21 cellular contexts compared by ENCODE assay signal in the genomic region with DNA sequence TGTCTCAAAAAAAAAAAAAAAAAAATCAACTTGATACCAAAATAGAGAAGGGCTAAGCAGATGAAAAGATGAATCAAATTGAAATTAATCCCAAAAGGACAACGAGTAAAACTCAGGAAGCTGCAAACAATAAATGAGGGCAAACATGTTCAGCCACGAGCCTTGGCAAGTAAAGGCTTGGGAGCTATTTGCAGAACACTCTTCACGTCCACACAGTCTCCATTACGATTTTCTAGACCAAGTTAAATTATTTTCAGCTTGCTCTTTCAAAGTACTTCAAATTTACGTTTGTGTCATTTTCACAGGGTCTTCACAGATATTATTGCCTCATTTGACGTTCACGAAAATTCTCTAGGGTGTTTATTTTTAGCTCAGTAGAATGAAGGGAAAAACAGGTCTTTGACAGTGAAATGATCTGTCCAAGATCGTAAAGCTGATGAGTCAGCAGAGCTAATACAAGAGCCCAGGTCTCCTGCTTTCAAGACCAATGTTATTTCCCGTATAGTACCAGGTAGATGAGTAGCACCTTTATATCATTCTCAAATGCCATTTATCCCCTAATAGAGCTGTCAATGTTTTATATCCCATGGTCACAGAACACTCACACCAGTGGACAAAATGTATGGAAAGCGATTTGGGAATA. TPM values are rescaled to one million over a fixed set of nuclear protein-coding genes. Genes with fewer than 3 reads are reported as not detected.
DNase-seq lines count a peak whose midpoint lies in the region; ATAC-seq, FAIRE-seq and TF ChIP-seq lines count a peak whose summit lies in the region.
"Had no signal": no experiment of that assay in that cellular context is flagged by ENCODE, and none has a peak within 500 bp of the region (broad histone marks: within the 10 kb centered on the region; RNA-seq: fewer than 3 reads in every experiment).

No MANE protein-coding gene starts in this region.

- no peak for TF ChIP-seq POLR2A in breast epithelium (IDR thresholded peaks at IDR 0.05)

- no peaks in the 10 kb centered on the region for H3K9me3 ChIP-seq in mammary epithelial cell (replicated peaks; ENCODE audit: insufficient read depth, low read length)
- no peaks in the 10 kb centered on the region for H3K9me3 ChIP-seq in breast epithelium
- no peaks in the 10 kb centered on the region for H3K9me3 ChIP-seq in T-helper 17 cell (ENCODE audit: control insufficient read depth, low read length, poor library complexity, severe bottlenecking)
- H3K9me3 ChIP-seq in left lung, result no peaks in the 10 kb centered on the region
- H3K9me3 ChIP-seq: upper lobe of left lung had no signal

- ATAC-seq in T-helper 17 cell (no peak), left lung (peak; percentile 81), T-cell (replicated peaks in 1 of 4) (no peak), HG03095 (IDR thresholded peaks at IDR 0.05; ENCODE audit: unreplicated experiment) (no peak)
- ATAC-seq: activated CD4-positive, alpha-beta T cell treated with anti-CD3 and anti-CD28 coated beads for 36 hours; effector memory CD8-positive, alpha-beta T cell; stimulated activated naive CD8-positive, alpha-beta T cell treated with anti-CD3 and anti-CD28 coated beads, Interleukin-15, Interleukin-2, amounts not matched to agents 100 U/mL and 50 U/mL, for 24 hours had no signal

- no peaks in the 10 kb centered on the region for H4K20me1 ChIP-seq in mammary epithelial cell (ENCODE audit: insufficient read depth, low read length)

- 58% methylated on average over 10 of the region's 10 CpGs for WGBS in mammary epithelial cell (ENCODE audit: low coverage, missing lambda C conversion rate)

- H3K4me2 ChIP-seq in mammary epithelial cell (ENCODE audit: insufficient read depth, low read depth, low read length), result no peak overlapping the region

- POLR2A ChIA-PET in T-cell (lab: Charles Lee), result interaction anchor here in 1 of 2 donors (0.6 to 0.7 kb wide), 5 partner anchors 72 to 235 kb away, joined by 4 to 10 read pairs (median 8); no protein-coding TSS in a partner anchor

- TF ChIP-seq CTCF in mammary epithelial cell (conservative IDR thresholded peaks at IDR 0.05 in 1 of 2, IDR thresholded peaks at IDR 0.05 in 1 of 2; ENCODE audit: extremely low read depth in 1 of 2, insufficient read depth in 1 of 2, low read depth in 1 of 2, low read length in 2 of 2) (no peak), breast epithelium (IDR thresholded peaks at IDR 0.05) (no peak), left lung (IDR thresholded peaks at IDR 0.05) (no peak)

- intact Hi-C loops in mammary epithelial cell (cut with micrococcal nuclease) (no loop called here), breast epithelium (cut with DNase I; ENCODE audit: low total_unique reads) (no loop called here), left lung (cut with DNase I) (no loop called here)

- peaks cover 2% of the 10 kb centered on the region for H3K4me1 Mint-ChIP-seq in T-helper 17 cell
- no peaks in the 10 kb centered on the region for H3K4me1 Mint-ChIP-seq in T-cell
- H3K4me1 Mint-ChIP-seq: activated CD4-positive, alpha-beta T cell treated with anti-CD3 and anti-CD28 coated beads for 36 hours had no signal

- H3K9ac ChIP-seq in mammary epithelial cell (ENCODE audit: insufficient read depth, low read length), result no peak overlapping the region

- CTCF ChIA-PET in mammary epithelial cell (lab: Charles Lee; ENCODE audit: low non-redundant PET), result interaction anchor here (0.6 kb wide), 1 partner anchor 478 kb away, joined by 5 read pairs; no protein-coding TSS in a partner anchor
- CTCF ChIA-PET in T-cell (lab: Charles Lee), result no interaction called here

- H3K27me3 Mint-ChIP-seq in T-helper 17 cell (no peaks in the 10 kb centered on the region), T-cell (no peaks in the 10 kb centered on the region)
- H3K27me3 Mint-ChIP-seq: activated CD4-positive, alpha-beta T cell treated with anti-CD3 and anti-CD28 coated beads for 36 hours; effector memory CD8-positive, alpha-beta T cell had no signal

- dilution Hi-C loops in mammary epithelial cell (cut with HindIII; ENCODE audit: low sequenced_read_pairs), result no loop called here

- DNase-seq in mammary epithelial cell (peak; percentile 8), breast epithelium (ENCODE audit: low spot score in 2 of 2) (no peak), T-helper 17 cell (no peak), left lung (no peak), urothelium cell line (ENCODE audit: low spot score) (peak; percentile 36), T-cell (no peak), inferior parietal cortex (ENCODE audit: extremely low spot score) (no peak)
- DNase-seq: activated CD4-positive, alpha-beta T cell treated with anti-CD3 and anti-CD28 coated beads for 36 hours; activated gamma-delta T cell; amygdala; cerebellar nuclear complex; effector memory CD8-positive, alpha-beta T cell; hypothalamus; NCI-H1694; NCI-H446 treated with DMSO at 0.1 percent for 48 hours; nephron progenitor cell; stimulated activated naive CD8-positive, alpha-beta T cell treated with anti-CD3 and anti-CD28 coated beads, Interleukin-15, Interleukin-2, amounts not matched to agents 100 U/mL and 50 U/mL, for 24 hours; T1000; upper lobe of left lung had no signal

- H3K27ac ChIP-seq in mammary epithelial cell (ENCODE audit: insufficient read depth, low read depth, low read length) (no peak overlapping the region), breast epithelium (no peak overlapping the region), left lung (no peak overlapping the region)
- H3K27ac ChIP-seq: upper lobe of left lung had no signal

- H2AFZ ChIP-seq in mammary epithelial cell (ENCODE audit: low read depth, low read length), result no peak overlapping the region

- H3K4me1 ChIP-seq in mammary epithelial cell (ENCODE audit: insufficient read depth, low read length), result no peaks in the 10 kb centered on the region
- H3K4me1 ChIP-seq in breast epithelium, result no peaks in the 10 kb centered on the region
- no peaks in the 10 kb centered on the region for H3K4me1 ChIP-seq in left lung
- H3K4me1 ChIP-seq: upper lobe of left lung had no signal

- H3K4me3 Mint-ChIP-seq in T-helper 17 cell, result peak overlapping the region; percentile 28
- no peak overlapping the region for H3K4me3 Mint-ChIP-seq in T-cell
- H3K4me3 Mint-ChIP-seq: activated CD4-positive, alpha-beta T cell treated with anti-CD3 and anti-CD28 coated beads for 36 hours; effector memory CD8-positive, alpha-beta T cell; mesothelial cell of epicardium; nephron progenitor cell had no signal

- BruUV-seq in mammary epithelial cell (replicated peaks; lab: Mats Ljungman, UMichigan), result no TSS peak

- in situ Hi-C loops in mammary epithelial cell (cut with MboI; ENCODE audit: low sequenced_read_pairs in 2 of 2), result no loop called here

- no peaks in the 10 kb centered on the region for H3K79me2 ChIP-seq in mammary epithelial cell (ENCODE audit: insufficient read depth, low read length)

- no peaks in the 10 kb centered on the region for H3K36me3 ChIP-seq in mammary epithelial cell (ENCODE audit: insufficient read depth, low read length)
- H3K36me3 ChIP-seq in breast epithelium, result no peaks in the 10 kb centered on the region
- H3K36me3 ChIP-seq in left lung, result no peaks in the 10 kb centered on the region
- H3K36me3 ChIP-seq: upper lobe of left lung had no signal

- FAIRE-seq in urothelium cell line (lab: Jason Lieb, UNC), result no peak

- no peaks in the 10 kb centered on the region for H3K27me3 ChIP-seq in mammary epithelial cell (ENCODE audit: insufficient read depth, low read length)
- no peaks in the 10 kb centered on the region for H3K27me3 ChIP-seq in breast epithelium
- no peaks in the 10 kb centered on the region for H3K27me3 ChIP-seq in left lung
- H3K27me3 ChIP-seq: upper lobe of left lung had no signal

- no peak overlapping the region for H3K27ac Mint-ChIP-seq in T-helper 17 cell
- no peak overlapping the region for H3K27ac Mint-ChIP-seq in T-cell
- H3K27ac Mint-ChIP-seq: activated CD4-positive, alpha-beta T cell treated with anti-CD3 and anti-CD28 coated beads for 36 hours; effector memory CD8-positive, alpha-beta T cell; mesothelial cell of epicardium; nephron progenitor cell had no signal

- H3K4me3 ChIP-seq in mammary epithelial cell (replicated peaks in 1 of 3; ENCODE audit: insufficient read depth in 1 of 3, low read depth in 2 of 3, low read length in 3 of 3) (no peak overlapping the region), breast epithelium (no peak overlapping the region), left lung (no peak overlapping the region)

- H3K9me3 Mint-ChIP-seq in T-cell, result no peaks in the 10 kb centered on the region
- H3K9me3 Mint-ChIP-seq: effector memory CD8-positive, alpha-beta T cell; mesothelial cell of epicardium; nephron progenitor cell had no signal

- no peaks in the 10 kb centered on the region for H3K36me3 Mint-ChIP-seq in T-helper 17 cell (ENCODE audit: low read depth)
- no peaks in the 10 kb centered on the region for H3K36me3 Mint-ChIP-seq in T-cell
- H3K36me3 Mint-ChIP-seq: mesothelial cell of epicardium had no signal

RNA-seq across cellular contexts. Expression of a gene that starts 20.9 kb away (rescaled TPM):
- under 1 TPM in 1 of 2 donors, not detected in 1; 0.17 TPM for total RNA-seq in mammary epithelial cell
- polyA plus RNA-seq in mammary epithelial cell, result not detected
- not detected for polyA minus RNA-seq in mammary epithelial cell
- total RNA-seq in breast epithelium, result 10 to 100 TPM in 1 of 3 donors, 1 to 10 TPM in 2; 2.0 to 23.2 (median 4.6) TPM
- total RNA-seq in T-helper 17 cell, result under 1 TPM in 1 of 2 donors, not detected in 1; 0.05 TPM
- total RNA-seq in left lung, result 1 to 10 TPM in 1 of 2 donors, under 1 TPM in 1; 0.34 to 2.2 TPM
- total RNA-seq in T-cell, result under 1 TPM in 1 of 5 donors, not detected in 4; 0.06 TPM
- total RNA-seq: activated CD4-positive, alpha-beta T cell treated with anti-CD3 and anti-CD28 coated beads for 36 hours; mesothelial cell of epicardium had no signal

RNA-seq across cellular contexts. Expression of a gene that starts 31.1 kb away (rescaled TPM):
- 1,000 to 10,000 TPM in 1 of 2 donors, 100 to 1,000 TPM in 1; 524 to 1,844 TPM for total RNA-seq in mammary epithelial cell
- polyA plus RNA-seq in mammary epithelial cell, result 1,095 TPM
- 202 TPM for polyA minus RNA-seq in mammary epithelial cell
- total RNA-seq in breast epithelium, result 1,000 to 10,000 TPM; 3,854 to 5,890 (median 5,583) TPM
- 1,000 to 10,000 TPM; 1,881 to 2,610 TPM for total RNA-seq in T-helper 17 cell
- 1,000 to 10,000 TPM in 1 of 2 donors, 100 to 1,000 TPM in 1; 974 to 1,439 TPM for total RNA-seq in left lung
- 1,000 to 10,000 TPM; 2,481 to 3,129 (median 2,646) TPM for total RNA-seq in T-cell

RNA-seq across cellular contexts. Expression of a gene that starts 31.3 kb away (rescaled TPM):
- 10 to 100 TPM in 1 of 2 donors, 1 to 10 TPM in 1; 8.5 to 17.6 TPM for total RNA-seq in mammary epithelial cell
- polyA plus RNA-seq in mammary epithelial cell, result 10.5 TPM
- not detected for polyA minus RNA-seq in mammary epithelial cell
- 10 to 100 TPM; 10.6 to 17.9 (median 13.1) TPM for total RNA-seq in breast epithelium
- total RNA-seq in T-helper 17 cell, result 10 to 100 TPM in 1 of 2 donors, 1 to 10 TPM in 1; 8.4 to 11.5 TPM
- 10 to 100 TPM in 1 of 2 donors, 1 to 10 TPM in 1; 9.6 to 11.0 TPM for total RNA-seq in left lung
- 10 to 100 TPM; 11.3 to 22.8 (median 19.5) TPM for total RNA-seq in T-cell

Comparison
In these comparisons a context has a peak if more than half of its experiments do, and no peak if none do; other contexts are left out.
1. DNase-seq: peak in mammary epithelial cell (single experiment) and urothelium cell line (single experiment); none in breast epithelium (0 of 2), T-helper 17 cell (0 of 3), left lung (0 of 2), T-cell (0 of 34) and inferior parietal cortex (single experiment).